Comparison of ENCODE assay signal across 8 cellular contexts in genomic region chr7:7718461-7718860, GRCh38. TPM values are rescaled to one million over a fixed set of nuclear protein-coding genes. Genes with fewer than 3 reads are reported as not detected.
DNase-seq lines count a peak whose midpoint lies in the region; ATAC-seq and TF ChIP-seq lines count a peak whose summit lies in the region.

Gene RPA3, minus strand, starts transcription at chr7:7718607. Its CDS starts 78,189 bp downstream, at chr7:7640418.

- POLR2A ChIA-PET in activated naive CD8-positive, alpha-beta T cell treated with anti-CD3 and anti-CD28 coated beads, Interleukin-2, amount 10 ng/mL, durations not matched to agents 7 days and 5 days (lab: Charles Lee) = no interaction called here

- H3K4me3 Mint-ChIP-seq in activated T-cell treated with anti-CD3 and anti-CD28 coated beads, Interleukin-2, amount 50 U/mL, for 24 hours = peak within 1 kb of the TSS; percentile 39
- H3K4me3 Mint-ChIP-seq in activated naive CD8-positive, alpha-beta T cell treated with anti-CD3 and anti-CD28 coated beads, Interleukin-2, amount 10 ng/mL, durations not matched to agents 7 days and 5 days = peak within 1 kb of the TSS; percentile 39

- TF ChIP-seq CTCF in upper lobe of right lung (IDR thresholded peaks at IDR 0.05) = no peak

- H3K27ac Mint-ChIP-seq in activated T-cell treated with anti-CD3 and anti-CD28 coated beads, Interleukin-2, amount 50 U/mL, for 24 hours = peak within 1 kb of the TSS; percentile 88
- H3K27ac Mint-ChIP-seq in activated naive CD8-positive, alpha-beta T cell treated with anti-CD3 and anti-CD28 coated beads, Interleukin-2, amount 10 ng/mL, durations not matched to agents 7 days and 5 days = peak within 1 kb of the TSS; percentile 67

- no peak for ATAC-seq in activated naive CD8-positive, alpha-beta T cell treated with anti-CD3 and anti-CD28 coated beads, Interleukin-2, amount 10 ng/mL, durations not matched to agents 7 days and 5 days (ENCODE audit: low read depth)
- no peak for ATAC-seq in left colon
- ATAC-seq in upper lobe of right lung = no peak

- no peaks in the 10 kb centered on the region for H3K36me3 ChIP-seq in upper lobe of right lung
- no peaks in the 10 kb centered on the region for H3K36me3 ChIP-seq in mesendoderm (ENCODE audit: control insufficient read depth, insufficient read depth, low read length)

- H3K9me3 ChIP-seq in upper lobe of right lung = no peaks in the 10 kb centered on the region

- no peaks in the 10 kb centered on the region for H3K79me2 ChIP-seq in mesendoderm (ENCODE audit: control insufficient read depth, insufficient read depth, low read length)

- no peak within 1 kb of the TSS for H3K9ac ChIP-seq in mesendoderm (ENCODE audit: low read length)

- H2BK120ac ChIP-seq in mesendoderm (ENCODE audit: low read depth, low read length) = no peak within 1 kb of the TSS

- H3K4me2 ChIP-seq in mesendoderm (ENCODE audit: low read length) = no peak within 1 kb of the TSS

- intact Hi-C loops in left colon (cut with DNase I, micrococcal nuclease) = no loop called here
- intact Hi-C loops in upper lobe of right lung (cut with DNase I) = no loop called here

- no peak within 1 kb of the TSS for H4K5ac ChIP-seq in mesendoderm (ENCODE audit: low read length)

- peaks cover 13% of the 10 kb centered on the region for H3K36me3 Mint-ChIP-seq in activated T-cell treated with anti-CD3 and anti-CD28 coated beads, Interleukin-2, amount 50 U/mL, for 24 hours (ENCODE audit: low read depth)
- H3K36me3 Mint-ChIP-seq in activated naive CD8-positive, alpha-beta T cell treated with anti-CD3 and anti-CD28 coated beads, Interleukin-2, amount 10 ng/mL, durations not matched to agents 7 days and 5 days = peaks cover 21% of the 10 kb centered on the region

- H3K27me3 Mint-ChIP-seq in activated T-cell treated with anti-CD3 and anti-CD28 coated beads, Interleukin-2, amount 50 U/mL, for 24 hours = no peaks in the 10 kb centered on the region
- H3K27me3 Mint-ChIP-seq in activated naive CD8-positive, alpha-beta T cell treated with anti-CD3 and anti-CD28 coated beads, Interleukin-2, amount 10 ng/mL, durations not matched to agents 7 days and 5 days = no peaks in the 10 kb centered on the region

- peaks cover 34% of the 10 kb centered on the region for H3K4me1 Mint-ChIP-seq in activated T-cell treated with anti-CD3 and anti-CD28 coated beads, Interleukin-2, amount 50 U/mL, for 24 hours (ENCODE audit: low read depth)
- peaks cover 14% of the 10 kb centered on the region for H3K4me1 Mint-ChIP-seq in activated naive CD8-positive, alpha-beta T cell treated with anti-CD3 and anti-CD28 coated beads, Interleukin-2, amount 10 ng/mL, durations not matched to agents 7 days and 5 days

- no peak within 1 kb of the TSS for H3K56ac ChIP-seq in mesendoderm (ENCODE audit: low read length)

- no peak within 1 kb of the TSS for H2BK5ac ChIP-seq in mesendoderm (ENCODE audit: low read length)

- H3K18ac ChIP-seq in mesendoderm (ENCODE audit: low read length) = no peak within 1 kb of the TSS

- H3K4me3 ChIP-seq in upper lobe of right lung (no peak within 1 kb of the TSS), mesendoderm (ENCODE audit: low read length) (no peak within 1 kb of the TSS)

- H4K8ac ChIP-seq in mesendoderm (ENCODE audit: low read depth, low read length) = no peak within 1 kb of the TSS

- WGBS in mesendoderm (ENCODE audit: extremely low coverage, insufficient coverage, low lambda C conversion rate) = no CpG with 5 or more reads among the region's 1 CpG

- H2AK5ac ChIP-seq in mesendoderm (ENCODE audit: low read length) = no peak within 1 kb of the TSS

- no peak within 1 kb of the TSS for H3K23ac ChIP-seq in mesendoderm (ENCODE audit: low read length)

- peaks cover 2% of the 10 kb centered on the region for H3K9me3 Mint-ChIP-seq in activated T-cell treated with anti-CD3 and anti-CD28 coated beads, Interleukin-2, amount 50 U/mL, for 24 hours
- H3K9me3 Mint-ChIP-seq in activated naive CD8-positive, alpha-beta T cell treated with anti-CD3 and anti-CD28 coated beads, Interleukin-2, amount 10 ng/mL, durations not matched to agents 7 days and 5 days = peaks cover 5% of the 10 kb centered on the region

- H3K27me3 ChIP-seq in upper lobe of right lung (no peaks in the 10 kb centered on the region), mesendoderm (ENCODE audit: insufficient read depth, low read length, poor library complexity) (no peaks in the 10 kb centered on the region)

- H3K79me1 ChIP-seq in mesendoderm (ENCODE audit: low read length) = no peaks in the 10 kb centered on the region

- no peak within 1 kb of the TSS for H2BK15ac ChIP-seq in mesendoderm (replicated peaks; ENCODE audit: low read depth)

- no peak for DNase-seq in activated T-cell treated with anti-CD3 and anti-CD28 coated beads, Interleukin-2, amount 50 U/mL, for 24 hours
- DNase-seq in activated T-cell treated with anti-CD3 and anti-CD28 coated beads, Interleukin-2, amount 50 U/mL, for 1 hour = no peak
- no peak for DNase-seq in activated naive CD8-positive, alpha-beta T cell treated with anti-CD3 and anti-CD28 coated beads, Interleukin-2, amount 10 ng/mL, durations not matched to agents 7 days and 5 days
- no peak for DNase-seq in left colon
- DNase-seq in upper lobe of right lung = no peak
- no peak for DNase-seq in islet precursor cell
- DNase-seq in GM19240 (ENCODE audit: insufficient read length, low spot score) = no peak
- no peak for DNase-seq in mesendoderm

- no peaks in the 10 kb centered on the region for H3K4me1 ChIP-seq in upper lobe of right lung
- H3K4me1 ChIP-seq in mesendoderm (ENCODE audit: control insufficient read depth, low read depth, low read length) = no peaks in the 10 kb centered on the region

- no peak within 1 kb of the TSS for H3K4ac ChIP-seq in mesendoderm (ENCODE audit: low read depth, low read length)

- H3K27ac ChIP-seq in upper lobe of right lung (no peak within 1 kb of the TSS), mesendoderm (ENCODE audit: low read depth, low read length) (no peak within 1 kb of the TSS)

RNA-seq across cellular contexts. Expression of gene RPA3, which starts in this region (rescaled TPM):
- total RNA-seq in activated naive CD8-positive, alpha-beta T cell treated with anti-CD3 and anti-CD28 coated beads, Interleukin-2, amount 10 ng/mL, durations not matched to agents 7 days and 5 days = 100 to 1,000 TPM in 1 of 2 experiments, 10 to 100 TPM in 1; 89.5 to 101 TPM
- total RNA-seq in left colon (10 to 100 TPM; 25.5 to 26.4 TPM), upper lobe of right lung (21.4 TPM)
- polyA plus RNA-seq in mesendoderm (2013, experiment 1 of 2) = 105 TPM
- 110 TPM for polyA plus RNA-seq in mesendoderm (2013, experiment 2 of 2)
